8 cellular contexts compared by ENCODE assay signal in the genomic region with DNA sequence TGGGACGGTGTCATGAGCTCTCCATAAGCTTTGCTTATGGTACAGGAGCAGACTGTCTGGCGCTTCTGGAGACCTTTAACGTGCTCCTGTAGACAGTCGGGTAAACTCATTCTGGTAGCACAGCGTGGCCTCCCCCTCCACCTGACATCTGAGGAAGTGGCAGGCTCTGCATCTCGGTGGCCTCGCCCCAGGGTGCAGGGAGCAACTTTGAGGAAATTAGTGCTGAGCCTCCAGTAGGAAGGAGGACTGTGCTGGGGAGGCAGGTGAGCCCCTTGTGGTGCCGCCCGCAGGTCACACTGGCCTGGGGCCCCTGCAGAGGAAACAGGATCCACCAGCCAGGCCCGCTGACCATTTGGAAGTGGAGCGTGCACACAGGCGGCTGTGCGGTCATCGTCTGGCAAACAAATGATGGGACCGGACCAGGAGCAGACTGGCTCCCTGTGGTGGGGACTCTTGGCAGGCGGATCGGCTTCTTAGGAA. TPM values are rescaled to one million over a fixed set of nuclear protein-coding genes. Genes with fewer than 3 reads are reported as not detected.
DNase-seq lines count a peak whose midpoint lies in the region; ATAC-seq, FAIRE-seq and TF ChIP-seq lines count a peak whose summit lies in the region.

No MANE protein-coding gene starts in this region.

- intact Hi-C loops in Calu3 (cut with micrococcal nuclease; ENCODE audit: unreplicated experiment) (loop anchor here (1.0 kb wide), 1 partner anchor 24 kb away; no protein-coding TSS in a partner anchor), PC-3 (cut with micrococcal nuclease) (loop anchor here (1.0 to 5.0 kb wide), 3 partner anchors 29 to 57 kb away; partner anchors contain the start of gene SYNJ2)

- no peaks in the 10 kb centered on the region for H4K20me1 ChIP-seq in PC-3 (ENCODE audit: low read length)

- peak overlapping the region; percentile 74 for H3K4me2 ChIP-seq in PC-3 (ENCODE audit: low read length)

- peak overlapping the region; percentile 34; the same call in 1 of the 2 replicates for H3K4me3 ChIP-seq in PC-3 (ENCODE audit: low read length)

- peak overlapping the region; percentile 96 for H3K27ac ChIP-seq in PC-3 (ENCODE audit: low read length)

- no peaks in the 10 kb centered on the region for H3F3A ChIP-seq in PC-3 (ENCODE audit: low read length, unreplicated experiment)

- ATAC-seq in PC-3, result peak; percentile 60
- ATAC-seq in GM19467 (IDR thresholded peaks at IDR 0.05; ENCODE audit: unreplicated experiment), result no peak
- ATAC-seq in GM21619 (IDR thresholded peaks at IDR 0.05; ENCODE audit: unreplicated experiment), result no peak

- H3K36me3 ChIP-seq in PC-3 (ENCODE audit: low read depth, low read length), result peaks cover 3% of the 10 kb centered on the region; the same call in 1 of the 2 replicates

- H3K4me3 Mint-ChIP-seq in Calu3 (ENCODE audit: low read depth, unreplicated experiment), result no peak overlapping the region
- no peak overlapping the region for H3K4me3 Mint-ChIP-seq in chondrocyte (ENCODE audit: unreplicated experiment)
- no peak overlapping the region for H3K4me3 Mint-ChIP-seq in nephron

- no peaks in the 10 kb centered on the region for H3K9me3 Mint-ChIP-seq in Calu3 (ENCODE audit: low read depth, unreplicated experiment)
- H3K9me3 Mint-ChIP-seq in chondrocyte (ENCODE audit: low read depth), result no peaks in the 10 kb centered on the region
- H3K9me3 Mint-ChIP-seq in nephron, result peaks cover 5% of the 10 kb centered on the region

- no peak overlapping the region for H2AFZ ChIP-seq in PC-3 (ENCODE audit: low read length)

- no TSS peak for BruUV-seq in Calu3 (replicated peaks; lab: Mats Ljungman, UMichigan)
- BruUV-seq in PC-3 (replicated peaks; lab: Mats Ljungman, UMichigan), result no TSS peak

- TF ChIP-seq POLR2A in H54 (IDR thresholded peaks at IDR 0.05; ENCODE audit: low read depth, low read length), result no peak

- H3K4me1 Mint-ChIP-seq in Calu3 (ENCODE audit: low read depth, unreplicated experiment) (peaks cover 76% of the 10 kb centered on the region), chondrocyte (ENCODE audit: low read depth) (peaks cover 67% of the 10 kb centered on the region), nephron (peaks cover 63% of the 10 kb centered on the region)

- no peak for TF ChIP-seq CTCF in Calu3 (IDR thresholded peaks at IDR 0.05; ENCODE audit: unreplicated experiment)
- TF ChIP-seq CTCF in PC-3 (conservative IDR thresholded peaks at IDR 0.05; ENCODE audit: low read depth, low read length), result no peak
- peak; percentile 11 for TF ChIP-seq CTCF in chondrocyte (IDR thresholded peaks at IDR 0.05)
- TF ChIP-seq CTCF in nephron (IDR thresholded peaks at IDR 0.05; ENCODE audit: unreplicated experiment in 3 of 3), result no peak

- H3K79me2 ChIP-seq in PC-3 (ENCODE audit: low read length), result peaks cover 11% of the 10 kb centered on the region

- H3K4me1 ChIP-seq in PC-3 (ENCODE audit: insufficient read depth, low read length), result peaks cover 52% of the 10 kb centered on the region

- H3K27me3 ChIP-seq in PC-3 (ENCODE audit: low read length), result no peaks in the 10 kb centered on the region

- DNase-seq in Calu3, result no peak
- DNase-seq in PC-3, result peak; percentile 60
- DNase-seq in chondrocyte (ENCODE audit: low spot score), result peak; percentile 86
- DNase-seq in H54 (ENCODE audit: insufficient read length, low spot score), result no peak
- DNase-seq in NCI-H1105 (lab: John Stamatoyannopoulos, UW), result no peak

- CTCF ChIA-PET in Calu3 (lab: Charles Lee) (interaction anchor here (0.8 kb wide), 1 partner anchor 13 kb away, joined by 3 read pairs; no protein-coding TSS in a partner anchor), PC-3 (lab: Charles Lee) (no interaction called here)

- peak overlapping the region; percentile 56 for H3K27ac Mint-ChIP-seq in Calu3 (ENCODE audit: unreplicated experiment)
- H3K27ac Mint-ChIP-seq in chondrocyte (ENCODE audit: unreplicated experiment), result peak overlapping the region; percentile 97
- H3K27ac Mint-ChIP-seq in nephron, result peak overlapping the region in 2 of 3 experiments; percentile 86 to 93

- H3K36me3 Mint-ChIP-seq in Calu3 (ENCODE audit: insufficient read depth, unreplicated experiment) (peaks cover 28% of the 10 kb centered on the region), chondrocyte (ENCODE audit: low read depth) (peaks cover 18% of the 10 kb centered on the region), nephron (ENCODE audit: low read depth) (peaks cover 19% of the 10 kb centered on the region)

- H3K9me2 ChIP-seq in PC-3 (replicated peaks; ENCODE audit: low read length), result no peaks in the 10 kb centered on the region

- POLR2A ChIA-PET in PC-3 (lab: Charles Lee; ENCODE audit: unreplicated experiment), result no interaction called here

- H3K27me3 Mint-ChIP-seq in Calu3 (ENCODE audit: unreplicated experiment) (no peaks in the 10 kb centered on the region), chondrocyte (ENCODE audit: low read depth) (no peaks in the 10 kb centered on the region), nephron (ENCODE audit: low read depth) (no peaks in the 10 kb centered on the region)

- H3K9ac ChIP-seq in PC-3 (ENCODE audit: low read length), result peak overlapping the region; percentile 69

- FAIRE-seq in H54 (lab: Jason Lieb, UNC), result no peak

- no peaks in the 10 kb centered on the region for H3K9me3 ChIP-seq in PC-3 (ENCODE audit: low read length)

RNA-seq across cellular contexts. Expression of gene SYNJ2, which starts 57.9 kb away (rescaled TPM):
- total RNA-seq in Calu3 (2022), result 26.8 and 29.1 TPM in 2 replicates
- 21.5 and 24.9 TPM in 2 replicates for total RNA-seq in PC-3 (2014; rRNA removed)
- 29.2 to 54.5 TPM (median 53.1 TPM) in 3 replicates for total RNA-seq in chondrocyte

Comparison
In these comparisons a context has a peak if more than half of its experiments do, and no peak if none do; other contexts are left out.
1. DNase-seq: peak in PC-3 (single experiment) and chondrocyte (single experiment); none in Calu3 (single experiment), H54 (single experiment) and NCI-H1105 (single experiment).
2. Peak in every context shown above with its lines, with median percentiles within 50 percentile points of each other: H3K27ac Mint-ChIP-seq.